ENCODE assay signal across 8 cellular contexts in the genomic region with DNA sequence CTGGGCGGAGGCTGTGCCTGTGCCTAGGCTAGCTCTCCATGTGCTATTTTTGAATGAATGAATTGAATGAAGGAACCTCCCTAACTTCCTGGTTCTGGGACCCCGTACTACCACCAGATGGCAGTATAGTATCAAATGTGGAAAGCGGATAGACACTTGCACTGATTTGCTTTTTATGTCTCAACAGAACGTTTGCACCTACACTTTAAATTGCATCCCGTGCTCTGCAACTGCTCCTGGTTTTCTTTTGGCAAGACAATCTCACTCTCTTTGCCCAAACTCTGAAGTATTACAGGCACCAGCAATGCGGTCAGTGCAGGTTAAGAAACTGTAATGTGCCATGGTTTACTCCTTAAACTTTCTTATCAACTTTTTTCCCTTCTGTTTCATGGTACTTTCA. TPM values are rescaled to one million over a fixed set of nuclear protein-coding genes. Genes with fewer than 3 reads are reported as not detected.
DNase-seq lines count a peak whose midpoint lies in the region; ATAC-seq and TF ChIP-seq lines count a peak whose summit lies in the region.

No MANE protein-coding gene starts in this region.

- no peaks in the 10 kb centered on the region for H3K4me1 ChIP-seq in Caco-2

- H3K4me1 Mint-ChIP-seq in Caco-2 (ENCODE audit: low read depth, unreplicated experiment) = no peaks in the 10 kb centered on the region
- peaks cover 8% of the 10 kb centered on the region for H3K4me1 Mint-ChIP-seq in activated naive CD8-positive, alpha-beta T cell treated with anti-CD3 and anti-CD28 coated beads for 36 hours

- no TSS peak for BruUV-seq in Caco-2 (replicated peaks; lab: Mats Ljungman, UMichigan)

- peak; percentile 66 for ATAC-seq in GM18873 (IDR thresholded peaks at IDR 0.05; ENCODE audit: low FRiP score, unreplicated experiment)
- ATAC-seq in HG03457 (IDR thresholded peaks at IDR 0.05; ENCODE audit: unreplicated experiment) = peak; percentile 51
- ATAC-seq in left cardiac atrium = peak; percentile 59 to 61
- ATAC-seq in HG03469 (IDR thresholded peaks at IDR 0.05; ENCODE audit: unreplicated experiment) = no peak

- H3K9me3 Mint-ChIP-seq in Caco-2 (ENCODE audit: unreplicated experiment) = no peaks in the 10 kb centered on the region
- no peaks in the 10 kb centered on the region for H3K9me3 Mint-ChIP-seq in activated naive CD8-positive, alpha-beta T cell treated with anti-CD3 and anti-CD28 coated beads for 36 hours

- H3K4me3 Mint-ChIP-seq in Caco-2 (ENCODE audit: unreplicated experiment) = no peak overlapping the region
- no peak overlapping the region for H3K4me3 Mint-ChIP-seq in activated naive CD8-positive, alpha-beta T cell treated with anti-CD3 and anti-CD28 coated beads for 36 hours

- no peaks in the 10 kb centered on the region for H3K27me3 Mint-ChIP-seq in Caco-2 (ENCODE audit: insufficient read depth, unreplicated experiment)
- H3K27me3 Mint-ChIP-seq in activated naive CD8-positive, alpha-beta T cell treated with anti-CD3 and anti-CD28 coated beads for 36 hours = peaks cover 42% of the 10 kb centered on the region

- H3K27ac Mint-ChIP-seq in Caco-2 (ENCODE audit: unreplicated experiment) = no peak overlapping the region
- no peak overlapping the region for H3K27ac Mint-ChIP-seq in activated naive CD8-positive, alpha-beta T cell treated with anti-CD3 and anti-CD28 coated beads for 36 hours

- no peaks in the 10 kb centered on the region for H3K9me3 ChIP-seq in Caco-2

- H3K36me3 Mint-ChIP-seq in Caco-2 (ENCODE audit: insufficient read depth, unreplicated experiment) = no peaks in the 10 kb centered on the region
- H3K36me3 Mint-ChIP-seq in activated naive CD8-positive, alpha-beta T cell treated with anti-CD3 and anti-CD28 coated beads for 36 hours = no peaks in the 10 kb centered on the region

- CTCF ChIA-PET in Caco-2 (lab: Charles Lee) = interaction anchor here (0.6 to 1.7 kb wide), 12 partner anchors 10 to 1245 kb away, joined by 3 to 14 read pairs (median 4); no protein-coding TSS in a partner anchor

- POLR2A ChIA-PET in Caco-2 (lab: Charles Lee) = no interaction called here

- no peaks in the 10 kb centered on the region for H3K27me3 ChIP-seq in Caco-2 (replicated peaks; ENCODE audit: control insufficient read depth, insufficient read depth, low read length)

- DNase-seq in Caco-2 (peak; percentile 60 to 78), NCI-H82 treated with DMSO at 0.1 percent for 48 hours (lab: John Stamatoyannopoulos, UW; ENCODE audit: unreplicated experiment) (peak; percentile 47), left cardiac atrium (no peak), retina (peak; percentile 74)
- DNase-seq in activated naive CD8-positive, alpha-beta T cell treated with anti-CD3 and anti-CD28 coated beads for 36 hours = peak; percentile 17

- H3K4me3 ChIP-seq in Caco-2 (ENCODE audit: low read depth, low read length) = no peak overlapping the region

- H3K36me3 ChIP-seq in Caco-2 (ENCODE audit: control insufficient read depth, insufficient read depth, low read length) = no peaks in the 10 kb centered on the region

- intact Hi-C loops in Caco-2 (cut with micrococcal nuclease; ENCODE audit: unreplicated experiment) = loop anchor here (1.0 to 5.0 kb wide), 7 partner anchors 146 to 1246 kb away; no protein-coding TSS in a partner anchor
- intact Hi-C loops in left cardiac atrium (cut with DNase I) = loop anchor here (2.0 to 10.0 kb wide), 7 partner anchors 292 to 1242 kb away; no protein-coding TSS in a partner anchor

- peak; percentile 94 to 96 for TF ChIP-seq CTCF in Caco-2 (IDR thresholded peaks at IDR 0.05; ENCODE audit: insufficient read depth in 1 of 2, low read depth in 1 of 2, low read length in 1 of 2, severe bottlenecking in 1 of 2, unreplicated experiment in 1 of 2)

RNA-seq across cellular contexts. Expression of a gene that starts 6.5 kb away (rescaled TPM):
- total RNA-seq in Caco-2 (2022) (2.4 and 3.4 TPM in 2 replicates), left cardiac atrium (10 to 100 TPM in 1 of 2 donors, 1 to 10 TPM in 1; 8.9 to 14.8 TPM)
- under 1 TPM; 0.10 to 0.21 TPM for total RNA-seq in activated naive CD8-positive, alpha-beta T cell treated with anti-CD3 and anti-CD28 coated beads for 36 hours

RNA-seq across cellular contexts. Expression of a gene that starts 30.4 kb away (rescaled TPM):
- 0.18 TPM in 1 of 2 replicates, not detected in the other for total RNA-seq in Caco-2 (2022)
- not detected for total RNA-seq in activated naive CD8-positive, alpha-beta T cell treated with anti-CD3 and anti-CD28 coated beads for 36 hours
- not detected for total RNA-seq in left cardiac atrium
